11 cellular contexts compared by ENCODE assay signal in genomic region chr18:57427429-57428181, GRCh38. TPM values are rescaled to one million over a fixed set of nuclear protein-coding genes. Genes with fewer than 3 reads are reported as not detected.
DNase-seq lines count a peak whose midpoint lies in the region; ATAC-seq, FAIRE-seq and TF ChIP-seq lines count a peak whose summit lies in the region.
"Had no signal": no experiment of that assay in that cellular context is flagged by ENCODE, and none has a peak within 500 bp of the region (broad histone marks: within the 10 kb centered on the region; RNA-seq: fewer than 3 reads in every experiment).

No MANE protein-coding gene starts in this region.

- H3K23me2 ChIP-seq in H9 (ENCODE audit: insufficient read length, low read depth, low read length, poor library complexity, severe bottlenecking), result peaks cover 21% of the 10 kb centered on the region

- H4K20me1 ChIP-seq in H9 (ENCODE audit: control insufficient read depth, insufficient read depth, insufficient read length), result no peaks in the 10 kb centered on the region

- peak overlapping the region; percentile 30 for H3K9ac ChIP-seq in H9 (ENCODE audit: extremely low read depth, insufficient read length, low read length)

- H3K9me3 ChIP-seq in H9 (ENCODE audit: control insufficient read depth, low read depth, low read length) (no peaks in the 10 kb centered on the region), left lung (peaks cover 0 to 2% of the 10 kb centered on the region in 2 donors), small intestine (ENCODE audit: control insufficient read depth, low read depth) (no peaks in the 10 kb centered on the region)

- DNase-seq in H9 (peak; percentile 58), ecto neural progenitor cell (ENCODE audit: low spot score) (peak; percentile 72), left lung (peak in 1 of 2 donors; percentile 74), small intestine (peak; percentile 82), GDM1 (lab: John Stamatoyannopoulos, UW) (no peak), NCI-H1092 (lab: John Stamatoyannopoulos, UW) (no peak)
- DNase-seq: esophagus squamous epithelium; NCI-H1930; stimulated activated CD4-positive, alpha-beta T cell treated with anti-CD3 and anti-CD28 coated beads, Interleukin-4, amount 100 ng/mL, for 4 hours had no signal

- H3K18ac ChIP-seq in H9 (ENCODE audit: insufficient read length, low read depth, low read length), result peak overlapping the region; percentile 39

- H4K91ac ChIP-seq in H9 (ENCODE audit: insufficient read length, low read depth, low read length), result no peak overlapping the region

- H2BK12ac ChIP-seq in H9 (ENCODE audit: insufficient read length, low read depth, low read length), result no peak overlapping the region

- no peak overlapping the region for H4K8ac ChIP-seq in H9 (replicated peaks; ENCODE audit: insufficient read length, low read depth, low read length)

- intact Hi-C loops in left lung (cut with DNase I), result no loop called here

- H3K27ac ChIP-seq in H9 (ENCODE audit: insufficient read length, low read depth, low read length), result no peak overlapping the region
- no peak overlapping the region for H3K27ac ChIP-seq in left lung
- peak overlapping the region; percentile 94 to 99 for H3K27ac ChIP-seq in small intestine (ENCODE audit: low read depth in 1 of 2, low read length in 1 of 2)
- H3K27ac ChIP-seq: esophagus squamous epithelium had no signal

- no peaks in the 10 kb centered on the region; a peak in 1 of 7 replicates for H3K36me3 Mint-ChIP-seq in H9 (ENCODE audit: insufficient read depth in 1 of 3, low read depth in 3 of 3)

- H3K79me2 ChIP-seq in H9 (ENCODE audit: insufficient read depth, low read length), result no peaks in the 10 kb centered on the region

- no peak overlapping the region for H2BK120ac ChIP-seq in H9 (ENCODE audit: low read depth, low read length, poor library complexity, severe bottlenecking)

- no peak overlapping the region for H3K4ac ChIP-seq in H9 (ENCODE audit: low read depth, low read length)

- peak overlapping the region; percentile 61 to 76 for H3K4me3 Mint-ChIP-seq in H9

- H3K23ac ChIP-seq in H9 (ENCODE audit: insufficient read length, low read depth, low read length), result no peak overlapping the region

- H3K27me3 Mint-ChIP-seq in H9 (ENCODE audit: low read depth), result peaks cover 85% of the 10 kb centered on the region

- peak overlapping the region; percentile 10 to 33 for H3K4me3 ChIP-seq in left lung
- peak overlapping the region in 1 of 2 donors; percentile 70 for H3K4me3 ChIP-seq in small intestine (ENCODE audit: low read depth in 1 of 2, low read length in 2 of 2)

- H3K14ac ChIP-seq in H9 (ENCODE audit: insufficient read depth, low read length), result peak overlapping the region; percentile 58; the same call in 1 of the 2 replicates

- H3K56ac ChIP-seq in H9 (ENCODE audit: insufficient read length, low read depth, low read length), result no peak overlapping the region

- WGBS in H9 (ENCODE audit: extremely low coverage, insufficient read length, low lambda C conversion rate), result no CpG with 5 or more reads among the region's 78 CpGs
- WGBS in small intestine, 3 donors, result 2 to 10% (median 4%) methylated on average over 48 to 78 of the region's 78 CpGs

- no peak for FAIRE-seq in small intestine (lab: Jason Lieb, UNC)

- no peak overlapping the region for H2AK5ac ChIP-seq in H9 (ENCODE audit: insufficient read length, low read length)

- H3K36me3 ChIP-seq in left lung (no peaks in the 10 kb centered on the region), small intestine (ENCODE audit: control insufficient read depth in 2 of 2, insufficient read depth in 2 of 2, low read length in 2 of 2) (no peaks in the 10 kb centered on the region)
- H3K36me3 ChIP-seq: esophagus squamous epithelium had no signal

- H2BK15ac ChIP-seq in H9 (ENCODE audit: low read depth, low read length), result no peak overlapping the region

- peak overlapping the region; percentile 14 for H2AFZ ChIP-seq in H9 (ENCODE audit: low read length)

- H3K9me3 Mint-ChIP-seq in H9, result no peaks in the 10 kb centered on the region; a peak in 1 of 5 replicates

- TF ChIP-seq CTCF in H9 (conservative IDR thresholded peaks at IDR 0.05) (no peak), left lung (IDR thresholded peaks at IDR 0.05) (no peak)

- no peak overlapping the region for H2BK20ac ChIP-seq in H9 (ENCODE audit: low read depth, low read length, poor library complexity, severe bottlenecking)

- H3K27me3 ChIP-seq in H9 (ENCODE audit: insufficient read depth, low read length), result peaks cover 40% of the 10 kb centered on the region
- peaks cover 76 to 99% of the 10 kb centered on the region in 2 donors for H3K27me3 ChIP-seq in left lung
- H3K27me3 ChIP-seq in small intestine (ENCODE audit: control insufficient read depth in 2 of 2, insufficient read depth in 2 of 2, low read length in 2 of 2), result peaks cover 0 to 26% of the 10 kb centered on the region in 2 donors

- H3K4me1 Mint-ChIP-seq in H9, result peaks cover 28 to 35% of the 10 kb centered on the region in 2 experiments

- H3K27ac Mint-ChIP-seq in H9, result no peak overlapping the region

- peak; percentile 63 for ATAC-seq in left lung
- ATAC-seq in HG03442 (IDR thresholded peaks at IDR 0.05; ENCODE audit: unreplicated experiment), result no peak
- no peak for ATAC-seq in HG03469 (IDR thresholded peaks at IDR 0.05; ENCODE audit: unreplicated experiment)

- no peak overlapping the region for H2BK5ac ChIP-seq in H9 (ENCODE audit: insufficient read length, low read length)

- H3K79me1 ChIP-seq in H9 (ENCODE audit: insufficient read depth, low read depth, low read length, poor library complexity, severe bottlenecking), result no peaks in the 10 kb centered on the region

- H3K4me1 ChIP-seq in H9 (ENCODE audit: insufficient read depth, low read length) (0 out of 2 replicates have a peak, but pooled peaks cover 2% of the 10 kb centered on the region), left lung (peaks cover 3 to 15% of the 10 kb centered on the region in 2 donors), small intestine (ENCODE audit: control insufficient read depth in 2 of 2, insufficient read depth in 1 of 2, low read depth in 1 of 2, low read length in 1 of 2) (no peaks in the 10 kb centered on the region)

- peak overlapping the region; percentile 62 for H3K4me2 ChIP-seq in H9 (ENCODE audit: insufficient read depth, insufficient read length, low read length)

- no peak overlapping the region for H3T11ph ChIP-seq in H9 (ENCODE audit: low read length)

- no peak overlapping the region for H4K5ac ChIP-seq in H9 (ENCODE audit: insufficient read length, low read depth, low read length)

RNA-seq across cellular contexts. Expression of gene ONECUT2, which starts 7.6 kb away (rescaled TPM):
- total RNA-seq in H9 (2021) (0.48 and 0.72 TPM in 2 replicates), left lung (under 1 TPM; 0.06 to 0.26 TPM)
- polyA plus RNA-seq in small intestine, result 1 to 10 TPM; 6.5 to 9.2 (median 6.9) TPM

Comparison
In these comparisons a context has a peak if more than half of its experiments do, and no peak if none do; other contexts are left out.
1. DNase-seq: peak in H9 (single experiment), ecto neural progenitor cell (single experiment) and small intestine (single experiment); none in GDM1 (single experiment) and NCI-H1092 (single experiment).
2. H3K27ac ChIP-seq: peak in small intestine (2 of 2); none in H9 (single experiment) and left lung (0 of 2).